In genomic region chr7:38217672-38218071, GRCh38 we compare ENCODE assay signal across 21 cellular contexts. TPM values are rescaled to one million over a fixed set of nuclear protein-coding genes. Genes with fewer than 3 reads are reported as not detected.
A peak's percentile ranks its signal among the peaks of the same experiment; 100 is the strongest.
DNase-seq lines count a peak whose midpoint lies in the region; ATAC-seq, FAIRE-seq and TF ChIP-seq lines count a peak whose summit lies in the region.
"Had no signal": no experiment of that assay in that cellular context is flagged by ENCODE, and none has a peak within 500 bp of the region (broad histone marks: within the 10 kb centered on the region; RNA-seq: fewer than 3 reads in every experiment).

No MANE protein-coding gene starts in this region.

- no peak for TF ChIP-seq RAD21 in SK-N-SH (IDR thresholded peaks at IDR 0.05; ENCODE audit: low read length)

- TF ChIP-seq CTCF in bronchial epithelial cell (IDR thresholded peaks at IDR 0.05; ENCODE audit: insufficient read depth, low read length, severe bottlenecking) (no peak), SK-N-SH (IDR thresholded peaks at IDR 0.05) (no peak)

- no peaks in the 10 kb centered on the region for H3K9me3 ChIP-seq in KOPT-K1 (ENCODE audit: insufficient read depth, low read length, poor library complexity, severe bottlenecking)
- H3K9me3 ChIP-seq in SK-N-SH = no peaks in the 10 kb centered on the region
- H3K9me3 ChIP-seq: heart left ventricle, left lung, MG63 had no signal

- peaks cover 5% of the 10 kb centered on the region for H3F3A ChIP-seq in SK-N-SH (replicated peaks; ENCODE audit: insufficient read depth)

- peaks cover 7 to 9% of the 10 kb centered on the region in 2 experiments; a peak in 2 of 4 replicates for H3K4me1 ChIP-seq in SK-N-SH (ENCODE audit: control insufficient read depth in 1 of 2, insufficient read depth in 2 of 2, low read depth in 1 of 2, low read length in 1 of 2)

- H3K36me3 ChIP-seq in KOPT-K1 (ENCODE audit: insufficient read depth, low read length) (peaks cover 27% of the 10 kb centered on the region), bronchial epithelial cell (ENCODE audit: control insufficient read depth, insufficient read depth, low read length) (peaks cover 2% of the 10 kb centered on the region), SK-N-SH (replicated peaks in 1 of 2; ENCODE audit: control insufficient read depth in 1 of 2, insufficient read depth in 2 of 2, low read length in 1 of 2) (peaks cover 65 to 70% of the 10 kb centered on the region in 2 experiments)

- no peak overlapping the region for H2AFZ ChIP-seq in SK-N-SH (ENCODE audit: low read depth)

- H3K4me3 ChIP-seq in bronchial epithelial cell (ENCODE audit: low read depth, low read length) = no peak overlapping the region
- no peak overlapping the region for H3K4me3 ChIP-seq in SK-N-SH (ENCODE audit: low read depth in 2 of 2, low read length in 1 of 2)
- H3K4me3 ChIP-seq: GM12878, heart left ventricle, left lung, MG63 had no signal

- H3K4me2 ChIP-seq in SK-N-SH = no peak overlapping the region

- H3K27ac Mint-ChIP-seq in activated CD8-positive, alpha-beta memory T cell treated with anti-CD3 and anti-CD28 coated beads, Interleukin-2, amount 10 ng/mL, durations not matched to agents 7 days and 5 days = peak overlapping the region; percentile 91

- CTCF ChIA-PET in activated CD8-positive, alpha-beta memory T cell treated with anti-CD3 and anti-CD28 coated beads, Interleukin-2, amount 10 ng/mL, durations not matched to agents 7 days and 5 days (lab: Charles Lee) = interaction anchor here (1.0 to 9.7 kb wide), 15 partner anchors 10 to 167 kb away, joined by 3 to 314 read pairs (median 49); partner anchors contain the start of gene STARD3NL
- CTCF ChIA-PET in SK-N-SH (lab: Yijun Ruan, JAX) = interaction anchor here (0.6 to 10.3 kb wide), 13 partner anchors 10 to 315 kb away, joined by 3 to 174 read pairs (median 42); partner anchors contain the start of genes EPDR1 and SFRP4

- H3K27me3 Mint-ChIP-seq in activated CD8-positive, alpha-beta memory T cell treated with anti-CD3 and anti-CD28 coated beads, Interleukin-2, amount 10 ng/mL, durations not matched to agents 7 days and 5 days = no peaks in the 10 kb centered on the region
- H3K27me3 Mint-ChIP-seq: IgD-negative memory B cell had no signal

- FAIRE-seq in bronchial epithelial cell (lab: Jason Lieb, UNC) = no peak
- FAIRE-seq in GM12892 (lab: Jason Lieb, UNC) = no peak
- FAIRE-seq: GM12878, H1 had no signal

- H4K20me1 ChIP-seq in SK-N-SH (ENCODE audit: insufficient read depth) = no peaks in the 10 kb centered on the region

- no peaks in the 10 kb centered on the region for H3K9me3 Mint-ChIP-seq in activated CD8-positive, alpha-beta memory T cell treated with anti-CD3 and anti-CD28 coated beads, Interleukin-2, amount 10 ng/mL, durations not matched to agents 7 days and 5 days (ENCODE audit: low read depth)
- H3K9me3 Mint-ChIP-seq: activated naive CD4-positive, alpha-beta T cell treated with anti-CD3 and anti-CD28 coated beads, Interleukin-2, amount 50 U/mL, for 72 hours; IgD-negative memory B cell had no signal

- H3K4me3 Mint-ChIP-seq in activated CD8-positive, alpha-beta memory T cell treated with anti-CD3 and anti-CD28 coated beads, Interleukin-2, amount 10 ng/mL, durations not matched to agents 7 days and 5 days = peak overlapping the region; percentile 56

- H3K36me3 Mint-ChIP-seq in activated CD8-positive, alpha-beta memory T cell treated with anti-CD3 and anti-CD28 coated beads, Interleukin-2, amount 10 ng/mL, durations not matched to agents 7 days and 5 days = peaks cover 41% of the 10 kb centered on the region

- DNase-seq in activated CD8-positive, alpha-beta memory T cell treated with anti-CD3 and anti-CD28 coated beads, Interleukin-2, amount 10 ng/mL, durations not matched to agents 7 days and 5 days = peak; percentile 56
- DNase-seq in activated CD8-positive, alpha-beta memory T cell treated with anti-CD3 and anti-CD28 coated beads, Interleukin-2, amount 50 U/mL, for 48 hours = no peak
- DNase-seq in bronchial epithelial cell (ENCODE audit: low read depth) (peak; percentile 50), renal cortical epithelial cell (ENCODE audit: low read depth) (peak; percentile 13), NCI-H510A treated with DMSO at 0.1 percent for 48 hours (lab: John Stamatoyannopoulos, UW) (no peak), SK-N-SH (no peak), GM12892 (ENCODE audit: insufficient read length) (no peak)
- DNase-seq: activated CD4-positive, CD25-positive, alpha-beta regulatory T cell treated with anti-CD3 and anti-CD28 coated beads, Interleukin-2, amount 50 U/mL, for 72 hours; DMS153; heart left ventricle; left lung; MG63; NCI-H1436 treated with DMSO at 0.1 percent for 48 hours; NCI-H69; stimulated activated CD4-positive, alpha-beta T cell treated with anti-CD3 and anti-CD28 coated beads, Interleukin-4, amount 100 ng/mL, for 4 hours had no signal

- POLR2A ChIA-PET in SK-N-SH (lab: Yijun Ruan, JAX) = no interaction called here

- H3K9ac ChIP-seq in SK-N-SH = no peak overlapping the region

- ATAC-seq in activated CD8-positive, alpha-beta memory T cell treated with anti-CD3 and anti-CD28 coated beads, Interleukin-2, amount 10 ng/mL, durations not matched to agents 7 days and 5 days = peak; percentile 56
- ATAC-seq: activated naive CD4-positive, alpha-beta T cell treated with anti-CD3 and anti-CD28 coated beads, Interleukin-2, amount 50 U/mL, for 72 hours; GM12878; heart left ventricle; left lung had no signal

- H3K9me2 ChIP-seq in SK-N-SH = no peaks in the 10 kb centered on the region

- H3K27me3 ChIP-seq in bronchial epithelial cell (ENCODE audit: control insufficient read depth, insufficient read depth, low read length) (no peaks in the 10 kb centered on the region), SK-N-SH (ENCODE audit: insufficient read depth) (no peaks in the 10 kb centered on the region)
- H3K27me3 ChIP-seq: heart left ventricle, left lung, MG63 had no signal

- 91% methylated on average over 2 of the region's 2 CpGs for WGBS in SK-N-SH (ENCODE audit: low lambda C conversion rate)

- TF ChIP-seq EP300 in SK-N-SH (IDR thresholded peaks at IDR 0.05; ENCODE audit: borderline replicate concordance in 1 of 2, low read depth in 1 of 2, low read length in 1 of 2) = no peak

- no peaks in the 10 kb centered on the region; the same call in 1 of the 2 replicates for H3K79me2 ChIP-seq in SK-N-SH (ENCODE audit: insufficient read depth)

- no peak for TF ChIP-seq POLR2A in GM12892 (IDR thresholded peaks at IDR 0.05; ENCODE audit: low read depth, low read length)

- H3K4me1 Mint-ChIP-seq in activated CD8-positive, alpha-beta memory T cell treated with anti-CD3 and anti-CD28 coated beads, Interleukin-2, amount 10 ng/mL, durations not matched to agents 7 days and 5 days = peaks cover 68% of the 10 kb centered on the region

- H3K27ac ChIP-seq in KOPT-K1 (ENCODE audit: low read depth, low read length, poor library complexity, severe bottlenecking) (peak overlapping the region; percentile 99), SK-N-SH (ENCODE audit: low read depth in 2 of 2, low read length in 1 of 2) (no peak overlapping the region; a peak in 1 of 4 replicates)
- H3K27ac ChIP-seq: C4-2B had no signal

TF ChIP-seq in SK-N-SH, 30 proteins besides CTCF, POLR2A, EP300 and RAD21:
- TF ChIP-seq RFX5 (IDR thresholded peaks at IDR 0.05; ENCODE audit: low read length) (no peak), USF1 (IDR thresholded peaks at IDR 0.05; ENCODE audit: borderline replicate concordance, low read depth) (no peak), SIN3A (IDR thresholded peaks at IDR 0.05; ENCODE audit: borderline replicate concordance, low read depth, low read length) (no peak), SMC3 (IDR thresholded peaks at IDR 0.05; ENCODE audit: low read depth, low read length) (no peak), NRF1 (IDR thresholded peaks at IDR 0.05; ENCODE audit: low read depth, low read length) (no peak), JUND (IDR thresholded peaks at IDR 0.05) (no peak), YY1 (IDR thresholded peaks at IDR 0.05; ENCODE audit: low read depth) (no peak), RXRA (IDR thresholded peaks at IDR 0.05; ENCODE audit: borderline replicate concordance, low read depth) (no peak), TEAD4 (IDR thresholded peaks at IDR 0.05; ENCODE audit: borderline replicate concordance, insufficient read depth) (no peak), TAF1 (IDR thresholded peaks at IDR 0.05; ENCODE audit: borderline replicate concordance, low read depth, low read length) (no peak), GATA2 (CRISPR knock-in tag; IDR thresholded peaks at IDR 0.05) (no peak)
TF ChIP-seq in SK-N-SH: peak in this region for 0.

RNA-seq across cellular contexts. Expression of gene STARD3NL, which starts 39.6 kb away (rescaled TPM):
- 10 to 100 TPM; 31.9 to 40.0 TPM for total RNA-seq in activated CD8-positive, alpha-beta memory T cell treated with anti-CD3 and anti-CD28 coated beads, Interleukin-2, amount 10 ng/mL, durations not matched to agents 7 days and 5 days
- total RNA-seq in bronchial epithelial cell = 29.4 and 35.0 TPM in 2 replicates
- total RNA-seq in renal cortical epithelial cell = 94.6 and 124 TPM in 2 replicates
- 46.3 and 63.1 TPM in 2 replicates for polyA plus RNA-seq in SK-N-SH (2012; rRNA removed)
- polyA plus RNA-seq in SK-N-SH (2012; cell fraction: cytosol; rRNA removed) = 77.1 and 82.2 TPM in 2 replicates
- polyA plus RNA-seq in SK-N-SH (2012; cell fraction: nucleus; rRNA removed) = 11.7 and 22.2 TPM in 2 replicates
- polyA plus RNA-seq in GM12892 (2012; ENCODE audit: missing spikeins) = 41.7 TPM

Comparison
In these comparisons a context has a peak if more than half of its experiments do, and no peak if none do; other contexts are left out.
1. DNase-seq: peak in activated CD8-positive, alpha-beta memory T cell treated with anti-CD3 and anti-CD28 coated beads, Interleukin-2, amount 10 ng/mL, durations not matched to agents 7 days and 5 days (single experiment), bronchial epithelial cell (single experiment) and renal cortical epithelial cell (single experiment); none in activated CD8-positive, alpha-beta memory T cell treated with anti-CD3 and anti-CD28 coated beads, Interleukin-2, amount 50 U/mL, for 48 hours (single experiment), NCI-H510A treated with DMSO at 0.1 percent for 48 hours (single experiment), SK-N-SH (single experiment) and GM12892 (single experiment).